In the genomic region with DNA sequence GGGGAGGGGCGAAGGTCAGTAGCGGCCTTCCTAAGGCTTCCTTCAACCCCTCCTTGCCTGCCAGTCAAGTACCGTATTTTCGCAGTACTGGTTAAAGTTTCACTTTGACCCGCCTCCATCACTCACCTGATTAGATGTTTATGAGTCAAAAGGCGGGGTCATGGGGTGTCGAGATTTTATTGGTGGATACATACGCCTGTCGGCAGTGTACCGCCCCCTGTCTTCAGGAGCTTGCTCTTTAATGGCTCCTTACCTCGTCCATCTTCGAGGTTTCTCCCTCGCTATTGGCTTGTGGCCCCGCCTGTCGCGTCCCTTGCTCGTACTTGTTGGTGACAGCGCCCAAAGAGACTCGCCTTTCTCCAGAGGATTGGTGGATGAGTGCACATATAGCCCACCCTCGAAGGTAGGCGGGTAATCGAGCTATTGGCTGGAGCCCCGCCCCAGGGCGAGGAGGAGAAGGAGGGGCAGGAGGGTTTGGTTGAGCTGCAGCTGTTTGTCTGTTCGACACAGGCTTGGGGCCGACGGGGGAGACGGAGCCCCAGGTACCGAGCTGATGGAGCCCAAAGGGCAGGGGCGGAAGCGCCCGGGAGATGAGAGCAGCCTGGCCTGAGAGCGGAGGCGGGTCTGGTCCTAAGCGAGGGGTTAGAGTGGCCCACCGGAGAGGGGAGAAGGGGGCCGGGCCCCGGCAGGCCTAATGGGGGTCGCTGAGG, we compare ENCODE assay signal across 8 cellular contexts. TPM values are rescaled to one million over a fixed set of nuclear protein-coding genes. Genes with fewer than 3 reads are reported as not detected.
DNase-seq lines count a peak whose midpoint lies in the region; ATAC-seq and TF ChIP-seq lines count a peak whose summit lies in the region.

A gene with protein sequence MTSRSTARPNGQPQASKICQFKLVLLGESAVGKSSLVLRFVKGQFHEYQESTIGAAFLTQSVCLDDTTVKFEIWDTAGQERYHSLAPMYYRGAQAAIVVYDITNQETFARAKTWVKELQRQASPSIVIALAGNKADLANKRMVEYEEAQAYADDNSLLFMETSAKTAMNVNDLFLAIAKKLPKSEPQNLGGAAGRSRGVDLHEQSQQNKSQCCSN (plus strand): TSS at position 481 of the 710 bp plus-strand sequence. CDS start 12,883 bp downstream, outside the sequence.

- no peaks in the 10 kb centered on the region for H4K20me1 ChIP-seq in PC-9 (ENCODE audit: insufficient read depth)

- intact Hi-C loops in PC-9 (cut with micrococcal nuclease; ENCODE audit: unreplicated experiment) = loop anchor here (1.0 to 5.0 kb wide), 4 partner anchors 17 to 156 kb away; partner anchors contain the start of genes DGKA, RPL41, SARNP and ZC3H10

- no TSS peak for BruUV-seq in PC-9 (replicated peaks; lab: Mats Ljungman, UMichigan)

- H3K79me2 ChIP-seq in PC-9 (ENCODE audit: low read depth) = peaks cover 45% of the 10 kb centered on the region

- H3K9me2 ChIP-seq in PC-9 (ENCODE audit: insufficient read depth) = no peaks in the 10 kb centered on the region

- H3K9me3 ChIP-seq in PC-9 (ENCODE audit: insufficient read depth, low read depth) = no peaks in the 10 kb centered on the region

- no peaks in the 10 kb centered on the region for H3K27me3 ChIP-seq in PC-9 (ENCODE audit: insufficient read depth, low read depth)

- peaks cover 27% of the 10 kb centered on the region for H3K4me1 ChIP-seq in PC-9 (replicated peaks; ENCODE audit: insufficient read depth)

- H3F3A ChIP-seq in PC-9 (ENCODE audit: insufficient read depth, low read depth) = peaks cover 22% of the 10 kb centered on the region

- DNase-seq in DMS53 treated with DMSO at 0.1 percent for 48 hours (lab: John Stamatoyannopoulos, UW; ENCODE audit: unreplicated experiment) = peak; percentile 100
- DNase-seq in KBM-7 = peak; percentile 100
- peak; percentile 98 to 100 for DNase-seq in PC-9
- DNase-seq in activated T-cell treated with anti-CD3 and anti-CD28 coated beads, Interleukin-2, amount 50 U/mL, for 1 hour = peak; percentile 93
- DNase-seq in erythroblast (lab: John Stamatoyannopoulos, UW) = peak; percentile 99 to 100
- peak; percentile 100 for DNase-seq in mucosa of gallbladder (ENCODE audit: low spot score)
- DNase-seq in stimulated activated CD8-positive, alpha-beta memory T cell treated with anti-CD3 and anti-CD28 coated beads, Interleukin-4, amount 100 ng/mL, for 4 hours (ENCODE audit: low read depth in 2 of 2, low spot score in 1 of 2) = peak; percentile 94 to 97

- CTCF ChIA-PET in PC-9 (lab: Charles Lee) = interaction anchor here (0.6 to 1.7 kb wide), 8 partner anchors 15 to 258 kb away, joined by 3 to 10 read pairs (median 4); partner anchors contain the start of genes ORMDL2, SARNP and SUOX

- POLR2A ChIA-PET in PC-9 (lab: Charles Lee; ENCODE audit: unreplicated experiment) = interaction anchor here (0.6 to 1.9 kb wide), 15 partner anchors 9 to 347 kb away, joined by 3 to 13 read pairs (median 5); partner anchors contain the start of genes DNAJC14, ESYT1, ORMDL2 and SARNP

- H3K4me2 ChIP-seq in PC-9 = peak within 1 kb of the TSS; percentile 90

- peak within 1 kb of the TSS; percentile 86 for H3K27ac ChIP-seq in PC-9

- ATAC-seq in GM21723 (IDR thresholded peaks at IDR 0.05; ENCODE audit: unreplicated experiment) = peak; percentile 92

- peak; percentile 70 for TF ChIP-seq CTCF in PC-9 (conservative IDR thresholded peaks at IDR 0.05)

- in situ Hi-C loops in KBM-7 (cut with MboI; ENCODE audit: low pct_unique_long_range_greater_than_20kb, low sequenced_read_pairs) = no loop called here

- H2AFZ ChIP-seq in PC-9 = peak within 1 kb of the TSS; percentile 74

- TF ChIP-seq POLR2A in erythroblast (IDR thresholded peaks at IDR 0.05; ENCODE audit: low read length) = peak; percentile 93

- peaks cover 2% of the 10 kb centered on the region; the same call in 1 of the 2 replicates for H3K36me3 ChIP-seq in PC-9 (ENCODE audit: low read depth)

- H3K4me3 ChIP-seq in PC-9 = peak within 1 kb of the TSS; percentile 93

RNA-seq across cellular contexts. Expression of the gene that starts here (rescaled TPM):
- total RNA-seq in PC-9 (2021) (98.6 and 122 TPM in 2 replicates), mucosa of gallbladder (182 TPM)

Comparison
In these comparisons a context has a peak if more than half of its experiments do, and no peak if none do; other contexts are left out.
1. Peak in every context shown above with its lines: DNase-seq, ATAC-seq, H3K4me3 ChIP-seq and H3K27ac ChIP-seq.